Comparison of ENCODE assay signal across 11 cellular contexts in genomic region chr11:133860151-133860550, GRCh38. TPM values are rescaled to one million over a fixed set of nuclear protein-coding genes. Genes with fewer than 3 reads are reported as not detected.
"Had no signal": no experiment of that assay in that cellular context is flagged by ENCODE, and none has a peak within 500 bp of the region (broad histone marks: within the 10 kb centered on the region; RNA-seq: fewer than 3 reads in every experiment).

No MANE protein-coding gene starts in this region.

- H3K4me3 Mint-ChIP-seq: GM23338, H9, HFFc6 had no signal

- FAIRE-seq: H54 had no signal

- ATAC-seq: GM23338, HCT116 had no signal

- DNase-seq: GM23248, GOT3, H7, H9, HCEC 1CT, HFFc6 had no signal

- H3K27ac Mint-ChIP-seq: GM23338, H9, HFFc6 had no signal

- H3K9me3 Mint-ChIP-seq: GM23338, H9 had no signal

RNA-seq across cellular contexts. Expression of gene SPATA19, which starts 14.8 kb away (rescaled TPM):
- total RNA-seq: GM23248, GM23338, H1, H4, H7, H9, HFFc6 had no signal
- polyA plus RNA-seq: GM23248, GM23338, H1 had no signal
